ENCODE assay signal across 16 cellular contexts in the genomic region with DNA sequence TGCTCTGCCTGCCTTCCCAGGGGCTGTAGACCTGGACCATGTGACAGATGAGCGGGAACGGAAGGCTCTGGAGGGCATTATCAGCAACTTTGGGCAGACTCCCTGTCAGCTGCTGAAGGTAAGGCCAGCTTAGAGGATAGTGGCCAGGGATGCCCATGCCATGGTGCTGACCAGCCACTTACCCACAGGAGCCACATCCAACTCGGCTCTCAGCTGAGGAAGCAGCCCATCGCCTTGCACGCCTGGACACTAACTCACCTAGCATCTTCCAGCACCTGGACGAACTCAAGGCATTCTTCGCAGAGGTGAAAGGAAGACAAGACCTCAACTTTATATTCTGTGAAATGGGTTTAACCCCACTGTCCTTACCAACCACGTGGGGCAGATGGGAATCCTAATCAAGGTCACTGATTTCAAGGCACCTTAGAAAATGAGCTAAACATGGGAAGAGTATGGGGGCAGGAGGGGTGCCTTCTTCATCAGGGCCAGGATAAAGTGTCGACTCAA. TPM values are rescaled to one million over a fixed set of nuclear protein-coding genes. Genes with fewer than 3 reads are reported as not detected.
A peak's percentile ranks its signal among the peaks of the same experiment; 100 is the strongest.
DNase-seq lines count a peak whose midpoint lies in the region; ATAC-seq and TF ChIP-seq lines count a peak whose summit lies in the region.
"Had no signal": no experiment of that assay in that cellular context is flagged by ENCODE, and none has a peak within 500 bp of the region (broad histone marks: within the 10 kb centered on the region; RNA-seq: fewer than 3 reads in every experiment).

No MANE protein-coding gene starts in this region.

- H3K4me1 Mint-ChIP-seq in activated CD4-positive, alpha-beta memory T cell treated with anti-CD3 and anti-CD28 coated beads for 36 hours (ENCODE audit: low read depth): peaks cover 9% of the 10 kb centered on the region
- H3K4me1 Mint-ChIP-seq in activated CD4-positive, alpha-beta memory T cell treated with anti-CD3 and anti-CD28 coated beads, Interleukin-2, amount 10 ng/mL, durations not matched to agents 7 days and 5 days: peaks cover 7% of the 10 kb centered on the region
- peaks cover 25 to 26% of the 10 kb centered on the region in 2 donors for H3K4me1 Mint-ChIP-seq in immature natural killer cell
- H3K4me1 Mint-ChIP-seq in stimulated activated effector memory CD8-positive, alpha-beta T cell treated with anti-CD3 and anti-CD28 coated beads, Interleukin-12 subunit alpha, Interleukin-12 subunit beta, amount 100 ng/mL, for 72 hours: peaks cover 14% of the 10 kb centered on the region

- POLR2A ChIA-PET in activated CD4-positive, alpha-beta memory T cell treated with anti-CD3 and anti-CD28 coated beads for 36 hours (lab: Charles Lee): no interaction called here
- POLR2A ChIA-PET in activated CD4-positive, alpha-beta memory T cell treated with anti-CD3 and anti-CD28 coated beads, Interleukin-2, amount 10 ng/mL, durations not matched to agents 7 days and 5 days (lab: Charles Lee): interaction anchor here (0.6 to 2.5 kb wide), 9 partner anchors 8 to 158 kb away, joined by 3 to 9 read pairs (median 4); a partner anchor contains a TSS

- no peak overlapping the region for H3K27ac Mint-ChIP-seq in activated CD4-positive, alpha-beta memory T cell treated with anti-CD3 and anti-CD28 coated beads for 36 hours
- H3K27ac Mint-ChIP-seq in activated CD4-positive, alpha-beta memory T cell treated with anti-CD3 and anti-CD28 coated beads, Interleukin-2, amount 10 ng/mL, durations not matched to agents 7 days and 5 days: no peak overlapping the region
- H3K27ac Mint-ChIP-seq in immature natural killer cell: peak overlapping the region in 4 of 6 donors; percentile 49 to 80 (median 70)
- H3K27ac Mint-ChIP-seq in stimulated activated effector memory CD8-positive, alpha-beta T cell treated with anti-CD3 and anti-CD28 coated beads, Interleukin-12 subunit alpha, Interleukin-12 subunit beta, amount 100 ng/mL, for 72 hours: peak overlapping the region; percentile 84

- H3K79me2 ChIP-seq in mammary epithelial cell (ENCODE audit: insufficient read depth, low read length): no peaks in the 10 kb centered on the region

- no peaks in the 10 kb centered on the region for H3K27me3 ChIP-seq in mammary epithelial cell (ENCODE audit: insufficient read depth, low read length)
- H3K27me3 ChIP-seq: BLaER1 treated with 17β-estradiol and CSF1 and Interleukin-3, amounts not matched to agents 10 nM and 100 nM had no signal

- TF ChIP-seq CTCF in VCaP (conservative IDR thresholded peaks at IDR 0.05): no peak
- no peak for TF ChIP-seq CTCF in mammary epithelial cell (conservative IDR thresholded peaks at IDR 0.05 in 1 of 2, IDR thresholded peaks at IDR 0.05 in 1 of 2; ENCODE audit: extremely low read depth in 1 of 2, insufficient read depth in 1 of 2, low read depth in 1 of 2, low read length in 2 of 2)

- ATAC-seq in stimulated activated effector memory CD8-positive, alpha-beta T cell treated with anti-CD3 and anti-CD28 coated beads, Interleukin-12 subunit alpha, Interleukin-12 subunit beta, amount 100 ng/mL, for 72 hours: no peak

- no peak overlapping the region for H3K9ac ChIP-seq in mammary epithelial cell (ENCODE audit: insufficient read depth, low read length)

- CTCF ChIA-PET in activated CD4-positive, alpha-beta memory T cell treated with anti-CD3 and anti-CD28 coated beads for 36 hours (lab: Charles Lee): interaction anchor here (0.7 to 1.1 kb wide), 3 partner anchors 8 to 139 kb away, joined by 3 to 4 read pairs (median 3); no protein-coding TSS in a partner anchor
- CTCF ChIA-PET in activated CD4-positive, alpha-beta memory T cell treated with anti-CD3 and anti-CD28 coated beads, Interleukin-2, amount 10 ng/mL, durations not matched to agents 7 days and 5 days (lab: Charles Lee): interaction anchor here (1.0 to 1.2 kb wide), 2 partner anchors 83 to 111 kb away, joined by 3 read pairs; no protein-coding TSS in a partner anchor
- CTCF ChIA-PET in mammary epithelial cell (lab: Charles Lee; ENCODE audit: low non-redundant PET): no interaction called here

- in situ Hi-C loops in mammary epithelial cell (cut with MboI; ENCODE audit: low sequenced_read_pairs in 2 of 2): no loop called here

- no peak overlapping the region for H3K4me2 ChIP-seq in mammary epithelial cell (ENCODE audit: insufficient read depth, low read depth, low read length)
- H3K4me2 ChIP-seq: BLaER1 treated with 17β-estradiol and CSF1 and Interleukin-3, amounts not matched to agents 10 nM and 100 nM had no signal

- peak overlapping the region; percentile 57 for H3K27ac ChIP-seq in VCaP
- H3K27ac ChIP-seq in mammary epithelial cell (ENCODE audit: insufficient read depth, low read depth, low read length): no peak overlapping the region
- H3K27ac ChIP-seq: 22Rv1; BLaER1 treated with 17β-estradiol and CSF1 and Interleukin-3, amounts not matched to agents 10 nM and 100 nM had no signal

- peaks cover 8% of the 10 kb centered on the region for H3K36me3 ChIP-seq in mammary epithelial cell (ENCODE audit: insufficient read depth, low read length)

- intact Hi-C loops in activated CD4-positive, alpha-beta memory T cell treated with anti-CD3 and anti-CD28 coated beads for 36 hours (cut with micrococcal nuclease): no loop called here
- intact Hi-C loops in mammary epithelial cell (cut with micrococcal nuclease): no loop called here

- peaks cover 45% of the 10 kb centered on the region for H3K36me3 Mint-ChIP-seq in activated CD4-positive, alpha-beta memory T cell treated with anti-CD3 and anti-CD28 coated beads for 36 hours
- H3K36me3 Mint-ChIP-seq in activated CD4-positive, alpha-beta memory T cell treated with anti-CD3 and anti-CD28 coated beads, Interleukin-2, amount 10 ng/mL, durations not matched to agents 7 days and 5 days (ENCODE audit: low read depth): peaks cover 75% of the 10 kb centered on the region
- peaks cover 3 to 31% (median 10%) of the 10 kb centered on the region in 3 donors for H3K36me3 Mint-ChIP-seq in immature natural killer cell
- H3K36me3 Mint-ChIP-seq in stimulated activated effector memory CD8-positive, alpha-beta T cell treated with anti-CD3 and anti-CD28 coated beads, Interleukin-12 subunit alpha, Interleukin-12 subunit beta, amount 100 ng/mL, for 72 hours: peaks cover 78% of the 10 kb centered on the region

- WGBS in mammary epithelial cell (ENCODE audit: low coverage, missing lambda C conversion rate): 73% methylated on average over 7 of the region's 9 CpGs

- H3K27me3 Mint-ChIP-seq in activated CD4-positive, alpha-beta memory T cell treated with anti-CD3 and anti-CD28 coated beads for 36 hours: no peaks in the 10 kb centered on the region
- H3K27me3 Mint-ChIP-seq in activated CD4-positive, alpha-beta memory T cell treated with anti-CD3 and anti-CD28 coated beads, Interleukin-2, amount 10 ng/mL, durations not matched to agents 7 days and 5 days: no peaks in the 10 kb centered on the region
- peaks cover 2 to 17% (median 9%) of the 10 kb centered on the region in 3 donors for H3K27me3 Mint-ChIP-seq in immature natural killer cell (ENCODE audit: low read depth in 3 of 3)

- peaks cover 5% of the 10 kb centered on the region for H3K4me1 ChIP-seq in mammary epithelial cell (ENCODE audit: insufficient read depth, low read length)
- H3K4me1 ChIP-seq: Caco-2 had no signal

- no peak overlapping the region for H2AFZ ChIP-seq in mammary epithelial cell (ENCODE audit: low read depth, low read length)

- no peak overlapping the region for H3K4me3 ChIP-seq in mammary epithelial cell (replicated peaks in 1 of 3; ENCODE audit: insufficient read depth in 1 of 3, low read depth in 2 of 3, low read length in 3 of 3)
- H3K4me3 ChIP-seq: BLaER1 treated with 17β-estradiol and CSF1 and Interleukin-3, amounts not matched to agents 10 nM and 100 nM had no signal

- dilution Hi-C loops in mammary epithelial cell (cut with HindIII; ENCODE audit: low sequenced_read_pairs): no loop called here

- no peak overlapping the region for H3K4me3 Mint-ChIP-seq in activated CD4-positive, alpha-beta memory T cell treated with anti-CD3 and anti-CD28 coated beads for 36 hours
- no peak overlapping the region for H3K4me3 Mint-ChIP-seq in activated CD4-positive, alpha-beta memory T cell treated with anti-CD3 and anti-CD28 coated beads, Interleukin-2, amount 10 ng/mL, durations not matched to agents 7 days and 5 days
- H3K4me3 Mint-ChIP-seq in immature natural killer cell: no peak overlapping the region
- H3K4me3 Mint-ChIP-seq in stimulated activated effector memory CD8-positive, alpha-beta T cell treated with anti-CD3 and anti-CD28 coated beads, Interleukin-12 subunit alpha, Interleukin-12 subunit beta, amount 100 ng/mL, for 72 hours: no peak overlapping the region

- DNase-seq in activated CD4-positive, alpha-beta memory T cell treated with anti-CD3 and anti-CD28 coated beads for 36 hours: peak; percentile 8
- no peak for DNase-seq in activated CD4-positive, alpha-beta memory T cell treated with anti-CD3 and anti-CD28 coated beads, Interleukin-2, amount 10 ng/mL, durations not matched to agents 7 days and 5 days
- DNase-seq in immature natural killer cell: no peak
- no peak for DNase-seq in stimulated activated effector memory CD8-positive, alpha-beta T cell treated with anti-CD3 and anti-CD28 coated beads, Interleukin-12 subunit alpha, Interleukin-12 subunit beta, amount 100 ng/mL, for 72 hours (ENCODE audit: low spot score in 2 of 2)
- DNase-seq in NCI-H2227 treated with DMSO at 0.1 percent for 48 hours (lab: John Stamatoyannopoulos, UW): no peak
- DNase-seq in mammary epithelial cell: no peak
- DNase-seq in NCI-H345 (lab: John Stamatoyannopoulos, UW): no peak
- DNase-seq: Caco-2, IMR-90, MV-4-11, NCI-H1436 treated with DMSO at 0.1 percent for 48 hours, NCI-H446, SHP77 treated with DMSO at 0.1 percent for 48 hours had no signal

- no peaks in the 10 kb centered on the region for H3K9me3 Mint-ChIP-seq in activated CD4-positive, alpha-beta memory T cell treated with anti-CD3 and anti-CD28 coated beads for 36 hours
- H3K9me3 Mint-ChIP-seq in activated CD4-positive, alpha-beta memory T cell treated with anti-CD3 and anti-CD28 coated beads, Interleukin-2, amount 10 ng/mL, durations not matched to agents 7 days and 5 days: no peaks in the 10 kb centered on the region
- H3K9me3 Mint-ChIP-seq in immature natural killer cell: no peaks in the 10 kb centered on the region
- no peaks in the 10 kb centered on the region for H3K9me3 Mint-ChIP-seq in stimulated activated effector memory CD8-positive, alpha-beta T cell treated with anti-CD3 and anti-CD28 coated beads, Interleukin-12 subunit alpha, Interleukin-12 subunit beta, amount 100 ng/mL, for 72 hours

- BruUV-seq in mammary epithelial cell (replicated peaks; lab: Mats Ljungman, UMichigan): no TSS peak

- H3K9me3 ChIP-seq in mammary epithelial cell (replicated peaks; ENCODE audit: insufficient read depth, low read length): no peaks in the 10 kb centered on the region
- H3K9me3 ChIP-seq: BLaER1 treated with 17β-estradiol and CSF1 and Interleukin-3, amounts not matched to agents 10 nM and 100 nM; Caco-2 had no signal

- no peaks in the 10 kb centered on the region for H4K20me1 ChIP-seq in mammary epithelial cell (ENCODE audit: insufficient read depth, low read length)

RNA-seq across cellular contexts. Expression of a gene that starts 26.7 kb away (rescaled TPM):
- total RNA-seq in activated CD4-positive, alpha-beta memory T cell treated with anti-CD3 and anti-CD28 coated beads for 36 hours: 100 to 1,000 TPM; 114 to 117 TPM
- 100 to 1,000 TPM; 254 to 267 TPM for total RNA-seq in activated CD4-positive, alpha-beta memory T cell treated with anti-CD3 and anti-CD28 coated beads, Interleukin-2, amount 10 ng/mL, durations not matched to agents 7 days and 5 days
- polyA plus RNA-seq in immature natural killer cell (10 to 100 TPM in 1 of 3 donors, 1 to 10 TPM in 2; 7.9 to 28.4 (median 9.9) TPM), mammary epithelial cell (24.6 TPM)
- 10 to 100 TPM; 21.3 to 42.3 TPM for total RNA-seq in mammary epithelial cell
- polyA minus RNA-seq in mammary epithelial cell: 63.5 TPM

RNA-seq across cellular contexts. Expression of a gene that starts 29.7 kb away (rescaled TPM):
- total RNA-seq in activated CD4-positive, alpha-beta memory T cell treated with anti-CD3 and anti-CD28 coated beads for 36 hours: 10 to 100 TPM; 44.3 to 49.9 TPM
- 10 to 100 TPM; 55.0 to 56.7 TPM for total RNA-seq in activated CD4-positive, alpha-beta memory T cell treated with anti-CD3 and anti-CD28 coated beads, Interleukin-2, amount 10 ng/mL, durations not matched to agents 7 days and 5 days
- 100 to 1,000 TPM; 114 to 174 (median 129) TPM for polyA plus RNA-seq in immature natural killer cell
- 10 to 100 TPM; 17.8 to 42.1 TPM for total RNA-seq in mammary epithelial cell
- polyA plus RNA-seq in mammary epithelial cell: 31.4 TPM
- polyA minus RNA-seq in mammary epithelial cell: 19.6 TPM

Comparison
In these comparisons a context has a peak if more than half of its experiments do, and no peak if none do; other contexts are left out.
1. H3K27ac Mint-ChIP-seq: peak in immature natural killer cell (4 of 6) and stimulated activated effector memory CD8-positive, alpha-beta T cell treated with anti-CD3 and anti-CD28 coated beads, Interleukin-12 subunit alpha, Interleukin-12 subunit beta, amount 100 ng/mL, for 72 hours (single experiment); none in activated CD4-positive, alpha-beta memory T cell treated with anti-CD3 and anti-CD28 coated beads for 36 hours (single experiment) and activated CD4-positive, alpha-beta memory T cell treated with anti-CD3 and anti-CD28 coated beads, Interleukin-2, amount 10 ng/mL, durations not matched to agents 7 days and 5 days (single experiment).